14 cellular contexts compared by ENCODE assay signal in genomic region chr18:35242426-35242825, GRCh38. TPM values are rescaled to one million over a fixed set of nuclear protein-coding genes. Genes with fewer than 3 reads are reported as not detected.
A peak's percentile ranks its signal among the peaks of the same experiment; 100 is the strongest.
DNase-seq lines count a peak whose midpoint lies in the region; ATAC-seq and TF ChIP-seq lines count a peak whose summit lies in the region.
"Had no signal": no experiment of that assay in that cellular context is flagged by ENCODE, and none has a peak within 500 bp of the region (broad histone marks: within the 10 kb centered on the region; RNA-seq: fewer than 3 reads in every experiment).

No MANE protein-coding gene starts in this region.

- H3K27ac ChIP-seq in cardiac muscle cell (peak overlapping the region; percentile 97), heart right ventricle (peak overlapping the region in 2 of 10 donors; percentile 8 to 96), muscle layer of duodenum (ENCODE audit: low read length) (peak overlapping the region; percentile 95)
- H3K27ac ChIP-seq: foreskin keratinocyte had no signal

- intact Hi-C loops in heart right ventricle (cut with DNase I), result loop anchor here in 1 of 10 donors (10.0 kb wide), 1 partner anchor 238 kb away; no protein-coding TSS in a partner anchor

- no peak overlapping the region for H3K9ac ChIP-seq in adipocyte (ENCODE audit: low read length)

- ATAC-seq in heart right ventricle (no peak), HG03135 (IDR thresholded peaks at IDR 0.05; ENCODE audit: unreplicated experiment) (no peak)
- ATAC-seq: foreskin keratinocyte had no signal

- H3K27me3 ChIP-seq in cardiac muscle cell (no peaks in the 10 kb centered on the region), heart right ventricle (no peaks in the 10 kb centered on the region), adipocyte (replicated peaks; ENCODE audit: control insufficient read depth, insufficient read depth, low read length) (no peaks in the 10 kb centered on the region), muscle layer of duodenum (ENCODE audit: low read depth, low read length) (no peaks in the 10 kb centered on the region)
- H3K27me3 ChIP-seq: foreskin keratinocyte, neutrophil, Peyer's patch, spleen had no signal

- 82 to 88% methylated on average over 6 of the region's 6 CpGs for WGBS in heart right ventricle, 2 donors

- H3K4me3 ChIP-seq in cardiac muscle cell (peak overlapping the region; percentile 84), heart right ventricle (no peak overlapping the region), adipocyte (ENCODE audit: low read length) (peak overlapping the region; percentile 91), muscle layer of duodenum (ENCODE audit: low read depth in 1 of 2, low read length in 2 of 2) (no peak overlapping the region)

- peak in 1 of 2 donors; percentile 31 for DNase-seq in cardiac muscle cell (ENCODE audit: low read depth in 1 of 2, low spot score in 1 of 2)
- DNase-seq in heart right ventricle, result no peak
- no peak for DNase-seq in adipocyte (ENCODE audit: low read depth)
- DNase-seq in SHP77 treated with DMSO at 0.1 percent for 48 hours (lab: John Stamatoyannopoulos, UW), result no peak
- DNase-seq in amniotic stem cell (lab: John Stamatoyannopoulos, UW), result no peak
- DNase-seq in amygdala (lab: John Stamatoyannopoulos, UW), result no peak
- DNase-seq: activated CD4-positive, alpha-beta T cell treated with anti-CD3 and anti-CD28 coated beads, Interleukin-2, amount 50 U/mL, for 48 hours; foreskin keratinocyte; NCI-H510A; Peyer's patch; spleen had no signal

- TF ChIP-seq CTCF in cardiac muscle cell (IDR thresholded peaks at IDR 0.05; ENCODE audit: low read depth, low read length), result no peak
- TF ChIP-seq CTCF in heart right ventricle (IDR thresholded peaks at IDR 0.05), result no peak

- H3K36me3 ChIP-seq in cardiac muscle cell (peaks cover 33% of the 10 kb centered on the region), heart right ventricle (peaks cover 0 to 53% (median 51%) of the 10 kb centered on the region in 9 donors), adipocyte (ENCODE audit: control insufficient read depth, insufficient read depth, low read length, severe bottlenecking) (peaks cover 52% of the 10 kb centered on the region), muscle layer of duodenum (ENCODE audit: control insufficient read depth in 1 of 2, insufficient read depth in 2 of 2, low read length in 2 of 2) (peaks cover 42 to 49% of the 10 kb centered on the region in 2 donors)

- H3K9me3 ChIP-seq in cardiac muscle cell (ENCODE audit: low read depth) (no peaks in the 10 kb centered on the region), heart right ventricle (peaks cover 0 to 33% (median 0%) of the 10 kb centered on the region in 11 donors), adipocyte (ENCODE audit: control insufficient read depth, low read length) (peaks cover 52% of the 10 kb centered on the region), muscle layer of duodenum (ENCODE audit: control insufficient read depth in 1 of 2, low read length in 2 of 2) (no peaks in the 10 kb centered on the region)
- H3K9me3 ChIP-seq: neutrophil, Peyer's patch had no signal

- peaks cover 14% of the 10 kb centered on the region for H3K4me1 ChIP-seq in cardiac muscle cell (ENCODE audit: low read depth)
- peaks cover 0 to 21% (median 13%) of the 10 kb centered on the region in 9 donors for H3K4me1 ChIP-seq in heart right ventricle
- H3K4me1 ChIP-seq in adipocyte (ENCODE audit: control insufficient read depth, insufficient read depth, low read length), result peaks cover 17% of the 10 kb centered on the region
- H3K4me1 ChIP-seq in muscle layer of duodenum (ENCODE audit: control insufficient read depth in 1 of 2, insufficient read depth in 2 of 2, low read length in 2 of 2), result peaks cover 0 to 9% of the 10 kb centered on the region in 2 donors

RNA-seq across cellular contexts. Expression of gene ZNF397, which starts 1.6 kb away (rescaled TPM):
- total RNA-seq in cardiac muscle cell, result 16.8 and 21.5 TPM in 2 replicates
- 8.8 and 10.2 TPM in 2 replicates for polyA plus RNA-seq in cardiac muscle cell
- total RNA-seq in heart right ventricle, result 10 to 100 TPM; 12.7 to 18.6 (median 14.6) TPM
- polyA plus RNA-seq in heart right ventricle, result 10 to 100 TPM in 1 of 2 donors, 1 to 10 TPM in 1; 7.6 to 12.1 TPM

RNA-seq across cellular contexts. Expression of gene ZSCAN30, which starts 47.6 kb away (rescaled TPM):
- 19.7 and 29.5 TPM in 2 replicates for total RNA-seq in cardiac muscle cell
- polyA plus RNA-seq in cardiac muscle cell, result 19.5 and 36.9 TPM in 2 replicates
- total RNA-seq in heart right ventricle, result 10 to 100 TPM; 11.6 to 16.4 (median 14.2) TPM
- polyA plus RNA-seq in heart right ventricle, result 10 to 100 TPM in 1 of 2 donors, 1 to 10 TPM in 1; 3.8 to 31.5 TPM

Comparison
In these comparisons a context has a peak if more than half of its experiments do, and no peak if none do; other contexts are left out.
1. H3K4me3 ChIP-seq: peak in cardiac muscle cell (single experiment) and adipocyte (single experiment); none in heart right ventricle (0 of 10) and muscle layer of duodenum (0 of 2).